8 cellular contexts compared by ENCODE assay signal in genomic region chr16:29809031-29809747, GRCh38. TPM values are rescaled to one million over a fixed set of nuclear protein-coding genes. Genes with fewer than 3 reads are reported as not detected.
A peak's percentile ranks its signal among the peaks of the same experiment; 100 is the strongest.
DNase-seq lines count a peak whose midpoint lies in the region; ATAC-seq and TF ChIP-seq lines count a peak whose summit lies in the region.

No MANE protein-coding gene starts in this region.

- peaks cover 0 to 1% (median 0%) of the 10 kb centered on the region in 11 donors for H3K9me3 Mint-ChIP-seq in naive thymus-derived CD4-positive, alpha-beta T cell

- peak overlapping the region; percentile 89; the same call in 1 of the 2 replicates for H3K9ac ChIP-seq in KMS-11

- no peaks in the 10 kb centered on the region for H4K20me1 ChIP-seq in KMS-11 (ENCODE audit: insufficient read depth)

- CTCF ChIA-PET in naive thymus-derived CD4-positive, alpha-beta T cell (lab: Charles Lee): interaction anchor here (0.5 to 3.2 kb wide), 10 partner anchors 7 to 215 kb away, joined by 3 to 53 read pairs (median 4); partner anchors contain the start of genes MVP and PAGR1

- H3K9me3 ChIP-seq in naive thymus-derived CD4-positive, alpha-beta T cell (ENCODE audit: control insufficient read depth in 2 of 3, low read length in 3 of 3): no peaks in the 10 kb centered on the region

- H3K4me3 ChIP-seq in AG10803 (ENCODE audit: low read length) (peak overlapping the region; percentile 71), KMS-11 (IDR thresholded peaks at IDR 0.05; ENCODE audit: insufficient read depth, low read depth, low read length) (no peak overlapping the region), cardiac fibroblast (replicated peaks in 1 of 2; ENCODE audit: low read depth in 2 of 2, low read length in 2 of 2) (peak overlapping the region; percentile 52 to 69)
- peak overlapping the region; percentile 54 for H3K4me3 ChIP-seq in naive thymus-derived CD4-positive, alpha-beta T cell (ENCODE audit: low read length)

- peaks cover 0 to 33% (median 3%) of the 10 kb centered on the region in 5 donors for H3K36me3 Mint-ChIP-seq in naive thymus-derived CD4-positive, alpha-beta T cell

- H3K4me1 Mint-ChIP-seq in naive thymus-derived CD4-positive, alpha-beta T cell: peaks cover 30 to 62% (median 52%) of the 10 kb centered on the region in 7 donors

- no peak for ATAC-seq in naive thymus-derived CD4-positive, alpha-beta T cell
- no peak for ATAC-seq in HG02571 (IDR thresholded peaks at IDR 0.05; ENCODE audit: unreplicated experiment)
- no peak for ATAC-seq in GM21367 (IDR thresholded peaks at IDR 0.05; ENCODE audit: unreplicated experiment)

- peaks cover 6% of the 10 kb centered on the region; the same call in 1 of the 2 replicates for H3K36me3 ChIP-seq in KMS-11 (ENCODE audit: insufficient read depth)
- H3K36me3 ChIP-seq in naive thymus-derived CD4-positive, alpha-beta T cell (ENCODE audit: control insufficient read depth in 2 of 3, insufficient read depth in 3 of 3, low read length in 3 of 3): peaks cover 0 to 14% (median 8%) of the 10 kb centered on the region in 3 experiments

- H3K27me3 Mint-ChIP-seq in naive thymus-derived CD4-positive, alpha-beta T cell: peaks cover 0 to 22% (median 0%) of the 10 kb centered on the region in 5 donors

- POLR2A ChIA-PET in naive thymus-derived CD4-positive, alpha-beta T cell (lab: Charles Lee): interaction anchor here (0.5 to 6.5 kb wide), 16 partner anchors 9 to 371 kb away, joined by 4 to 109 read pairs (median 10); partner anchors contain the start of genes ALDOA, C16orf54, CDIPT and KIF22

- peak overlapping the region; percentile 92 to 99 (median 97) for H3K27ac Mint-ChIP-seq in naive thymus-derived CD4-positive, alpha-beta T cell

- H2AFZ ChIP-seq in KMS-11 (ENCODE audit: low read depth): no peak overlapping the region

- no peaks in the 10 kb centered on the region for H3K27me3 ChIP-seq in KMS-11 (ENCODE audit: insufficient read depth, low read depth)
- H3K27me3 ChIP-seq in naive thymus-derived CD4-positive, alpha-beta T cell (ENCODE audit: control insufficient read depth in 2 of 2, insufficient read depth in 2 of 2, low read length in 2 of 2): no peaks in the 10 kb centered on the region

- H3K79me2 ChIP-seq in KMS-11 (ENCODE audit: insufficient read depth, low read depth): peaks cover 33% of the 10 kb centered on the region

- H3K4me3 Mint-ChIP-seq in naive thymus-derived CD4-positive, alpha-beta T cell: peak overlapping the region; percentile 85 to 99 (median 95)

- DNase-seq in AG10803 (ENCODE audit: low read depth) (no peak), cardiac fibroblast (ENCODE audit: low read depth in 2 of 2) (no peak), ureter (ENCODE audit: low spot score) (no peak), SK-N-DZ (ENCODE audit: low spot score) (no peak)
- DNase-seq in naive thymus-derived CD4-positive, alpha-beta T cell: no peak

- H3K27ac ChIP-seq in KMS-11: peak overlapping the region; percentile 96; the same call in 1 of the 2 replicates
- H3K27ac ChIP-seq in naive thymus-derived CD4-positive, alpha-beta T cell (ENCODE audit: low read depth, low read length): peak overlapping the region; percentile 79

- H3K4me1 ChIP-seq in KMS-11 (ENCODE audit: low read depth, poor library complexity, severe bottlenecking): peaks cover 45% of the 10 kb centered on the region
- H3K4me1 ChIP-seq in naive thymus-derived CD4-positive, alpha-beta T cell (ENCODE audit: control insufficient read depth in 2 of 2, insufficient read depth in 2 of 2, low read length in 2 of 2): peaks cover 36 to 49% of the 10 kb centered on the region in 2 donors

- intact Hi-C loops in naive thymus-derived CD4-positive, alpha-beta T cell (cut with micrococcal nuclease): loop anchor here (2.0 to 10.0 kb wide), 8 partner anchors 62 to 1113 kb away; partner anchors contain the start of genes ALDOA (in 1 of the 2), C16orf54 (in 1 of the 2), FBRS (in 1 of the 2) and FBXL19 (in 1 of the 2)

- TF ChIP-seq CTCF in AG10803 (conservative IDR thresholded peaks at IDR 0.05; ENCODE audit: low read length) (no peak), KMS-11 (conservative IDR thresholded peaks at IDR 0.05; ENCODE audit: low read depth, low read length) (no peak), cardiac fibroblast (IDR thresholded peaks at IDR 0.05; ENCODE audit: low read depth, low read length) (no peak)

- H3K4me2 ChIP-seq in KMS-11: peak overlapping the region; percentile 83

RNA-seq across cellular contexts. Expression of gene PRRT2, which starts 2.8 kb away (rescaled TPM):
- total RNA-seq in naive thymus-derived CD4-positive, alpha-beta T cell: 1 to 10 TPM; 1.9 to 4.6 (median 2.8) TPM
- under 1 TPM in 1 of 2 donors, not detected in 1; 0.07 TPM for polyA plus RNA-seq in naive thymus-derived CD4-positive, alpha-beta T cell
- total RNA-seq in ureter: 10.6 TPM
- polyA plus RNA-seq in SK-N-DZ (2014; cell fraction: cytosol; rRNA removed): 29.9 and 41.5 TPM in 2 replicates
- 231 and 327 TPM in 2 replicates for polyA plus RNA-seq in SK-N-DZ (2014; cell fraction: nucleus; rRNA removed)

RNA-seq across cellular contexts. Expression of gene MAZ, which starts 2.9 kb away (rescaled TPM):
- total RNA-seq in naive thymus-derived CD4-positive, alpha-beta T cell: 100 to 1,000 TPM; 192 to 424 (median 259) TPM
- 10 to 100 TPM; 36.9 to 44.5 TPM for polyA plus RNA-seq in naive thymus-derived CD4-positive, alpha-beta T cell
- total RNA-seq in ureter: 143 TPM
- 364 and 496 TPM in 2 replicates for polyA plus RNA-seq in SK-N-DZ (2014; cell fraction: cytosol; rRNA removed)
- 262 and 344 TPM in 2 replicates for polyA plus RNA-seq in SK-N-DZ (2014; cell fraction: nucleus; rRNA removed)

RNA-seq across cellular contexts. Expression of gene PAGR1, which starts 6.8 kb away (rescaled TPM):
- total RNA-seq in naive thymus-derived CD4-positive, alpha-beta T cell: 10 to 100 TPM; 17.5 to 42.0 (median 25.7) TPM
- polyA plus RNA-seq in naive thymus-derived CD4-positive, alpha-beta T cell: 10 to 100 TPM; 54.0 to 62.6 TPM
- total RNA-seq in ureter: 20.7 TPM
- polyA plus RNA-seq in SK-N-DZ (2014; cell fraction: cytosol; rRNA removed): 57.6 and 71.0 TPM in 2 replicates
- polyA plus RNA-seq in SK-N-DZ (2014; cell fraction: nucleus; rRNA removed): 426 and 537 TPM in 2 replicates

RNA-seq across cellular contexts. Expression of gene MVP, which starts 11.1 kb away (rescaled TPM):
- total RNA-seq in naive thymus-derived CD4-positive, alpha-beta T cell: 100 to 1,000 TPM; 130 to 221 (median 150) TPM
- 100 to 1,000 TPM; 118 to 183 TPM for polyA plus RNA-seq in naive thymus-derived CD4-positive, alpha-beta T cell
- 158 TPM for total RNA-seq in ureter
- polyA plus RNA-seq in SK-N-DZ (2014; cell fraction: cytosol; rRNA removed): 24.3 and 39.4 TPM in 2 replicates
- 10.1 and 22.7 TPM in 2 replicates for polyA plus RNA-seq in SK-N-DZ (2014; cell fraction: nucleus; rRNA removed)

RNA-seq across cellular contexts. Expression of gene KIF22, which starts 18.6 kb away (rescaled TPM):
- total RNA-seq in naive thymus-derived CD4-positive, alpha-beta T cell: 100 to 1,000 TPM in 1 of 5 experiments, 10 to 100 TPM in 4; 62.5 to 141 (median 81.3) TPM
- polyA plus RNA-seq in naive thymus-derived CD4-positive, alpha-beta T cell: 10 to 100 TPM; 36.9 to 50.7 TPM
- total RNA-seq in ureter: 34.3 TPM
- polyA plus RNA-seq in SK-N-DZ (2014; cell fraction: cytosol; rRNA removed): 221 and 246 TPM in 2 replicates
- polyA plus RNA-seq in SK-N-DZ (2014; cell fraction: nucleus; rRNA removed): 679 and 767 TPM in 2 replicates
